ENCODE assay signal across 8 cellular contexts in the genomic region with DNA sequence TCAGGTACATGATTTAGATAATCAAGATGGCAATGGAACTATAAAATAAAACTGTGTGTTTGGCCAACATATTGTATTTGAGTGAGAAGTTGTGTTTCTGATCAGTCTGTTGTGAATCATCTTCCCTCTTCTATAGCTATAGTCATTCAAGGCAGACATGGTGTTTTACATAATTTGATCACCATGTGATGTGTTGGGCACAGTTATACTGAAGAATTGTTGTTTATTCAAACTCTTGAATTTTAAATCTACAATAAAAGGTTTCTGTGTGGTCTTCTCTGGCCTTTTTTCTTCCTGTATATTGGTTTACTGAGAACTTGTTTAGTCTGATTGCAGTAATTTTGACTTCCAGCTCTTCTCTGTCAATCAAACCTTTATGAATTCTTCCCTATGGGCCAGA. TPM values are rescaled to one million over a fixed set of nuclear protein-coding genes. Genes with fewer than 3 reads are reported as not detected.
"Had no signal": no experiment of that assay in that cellular context is flagged by ENCODE, and none has a peak within 500 bp of the region (broad histone marks: within the 10 kb centered on the region; RNA-seq: fewer than 3 reads in every experiment).

No MANE protein-coding gene starts in this region.

- H3K36me3 Mint-ChIP-seq: IgD-negative memory B cell had no signal

- DNase-seq: GM23248, GOT3, HFFc6, KG1 had no signal

- H3K9me3 Mint-ChIP-seq: HFFc6 had no signal

- H3K4me3 ChIP-seq: GM23248, HAP-1 had no signal

- H3K36me3 ChIP-seq: HAP-1 had no signal

- H3K4me3 Mint-ChIP-seq: HFFc6, IgD-negative memory B cell had no signal

- ATAC-seq: HCT116, HepG2 had no signal

- H3K9me3 ChIP-seq: HAP-1 had no signal

- H3K27ac Mint-ChIP-seq: HFFc6, IgD-negative memory B cell had no signal

RNA-seq across cellular contexts. Expression of gene RNF182, which starts 4.4 kb away (rescaled TPM):
- total RNA-seq: HepG2 had no signal
- polyA plus RNA-seq: HepG2, IgD-negative memory B cell had no signal
